ENCODE assay signal across 1 cellular context in the genomic region with DNA sequence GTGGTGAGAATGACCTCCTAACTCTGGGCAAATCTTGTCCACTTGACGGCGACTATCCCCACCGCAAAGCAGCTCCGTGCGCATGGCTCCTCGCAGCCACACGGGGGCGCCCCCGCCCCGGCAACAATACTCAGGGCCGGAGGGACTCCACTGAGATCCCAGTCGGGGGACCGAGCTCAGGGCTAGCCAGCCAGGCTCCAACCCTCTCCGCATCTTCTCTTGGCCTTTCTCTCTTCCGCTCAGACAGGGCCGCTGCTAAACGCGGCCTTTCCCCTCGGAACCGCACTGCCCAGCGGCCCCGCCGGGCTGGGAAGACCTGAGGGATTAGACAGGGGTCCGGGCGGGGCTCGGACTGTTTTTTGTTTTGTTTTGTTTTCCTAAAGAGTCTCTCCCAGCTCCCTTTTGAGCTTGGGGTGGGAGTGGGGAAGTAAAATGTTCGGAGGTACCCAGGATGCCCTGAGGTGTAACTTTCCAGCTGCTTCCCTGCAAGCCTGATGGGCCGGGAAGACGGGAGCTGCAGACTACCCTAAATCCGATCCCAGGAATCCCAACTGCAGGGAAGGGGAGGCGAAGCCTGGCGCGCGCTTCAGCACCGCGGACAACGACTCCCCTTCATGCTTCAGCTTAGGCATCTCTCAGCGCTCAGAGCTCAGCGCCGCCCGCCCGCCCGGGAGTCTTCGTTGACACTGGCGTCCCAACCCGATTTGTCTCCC.
A peak's percentile ranks its signal among the peaks of the same experiment; 100 is the strongest.
TF ChIP-seq lines count a peak whose summit lies in the region.

No MANE protein-coding gene starts in this region.

TF ChIP-seq in HepG2, 621 proteins besides CTCF, POLR2A, EP300 and RAD21 (continues in another document):
- TF ChIP-seq FOSL1 (CRISPR knock-in tag; IDR thresholded peaks at IDR 0.05; ENCODE audit: borderline replicate concordance) (no peak), ZNF17 (CRISPR knock-in tag; IDR thresholded peaks at IDR 0.05) (no peak), REL (CRISPR knock-in tag; conservative IDR thresholded peaks at IDR 0.05) (no peak), ERF (CRISPR knock-in tag; IDR thresholded peaks at IDR 0.05) (peak; percentile 22; the same call in 1 of the 2 replicates), ZNF724P (CRISPR knock-in tag; IDR thresholded peaks at IDR 0.05; ENCODE audit: borderline replicate concordance) (0 out of 2 replicates have a peak, but pooled peaks have one; percentile 27), ZNF335 (CRISPR knock-in tag; IDR thresholded peaks at IDR 0.05) (0 out of 2 replicates have a peak, but pooled peaks have one; percentile 42), MTA1 (CRISPR knock-in tag; IDR thresholded peaks at IDR 0.05; ENCODE audit: borderline replicate concordance) (peak; percentile 53; the same call in 1 of the 2 replicates), MAFG (CRISPR knock-in tag; IDR thresholded peaks at IDR 0.05) (no peak), ELF3 (CRISPR knock-in tag; IDR thresholded peaks at IDR 0.05) (0 out of 2 replicates have a peak, but pooled peaks have one; percentile 9), RXRA (CRISPR knock-in tag; IDR thresholded peaks at IDR 0.05) (peak; percentile 15; the same call in 1 of the 2 replicates), SAP130 (CRISPR knock-in tag; IDR thresholded peaks at IDR 0.05; ENCODE audit: low read depth) (peak; percentile 68), ZNF121 (CRISPR knock-in tag; IDR thresholded peaks at IDR 0.05) (no peak), NR2F6 (IDR thresholded peaks at IDR 0.05) (no peak), NR2F6 (CRISPR knock-in tag; IDR thresholded peaks at IDR 0.05) (0 out of 2 replicates have a peak, but pooled peaks have one; percentile 22), SIN3A (IDR thresholded peaks at IDR 0.05; ENCODE audit: borderline replicate concordance, low read depth, low read length) (peak; percentile 68; the same call in 1 of the 2 replicates), ARNT2 (CRISPR knock-in tag; IDR thresholded peaks at IDR 0.05; ENCODE audit: low read depth) (peak; percentile 62; the same call in 1 of the 2 replicates), NR1H2 (CRISPR knock-in tag; IDR thresholded peaks at IDR 0.05; ENCODE audit: borderline replicate concordance, low read depth) (no peak), AGO2 (optimal IDR thresholded peaks at IDR 0.05; ENCODE audit: low read depth, low read length) (peak; percentile 63), KDM2A (CRISPR knock-in tag; IDR thresholded peaks at IDR 0.05; ENCODE audit: borderline replicate concordance, low read depth) (peak; percentile 79), NAIF1 (CRISPR knock-in tag; IDR thresholded peaks at IDR 0.05; ENCODE audit: borderline replicate concordance) (no peak), ZNF274 (CRISPR knock-in tag; IDR thresholded peaks at IDR 0.05) (peak; percentile 37; the same call in 1 of the 2 replicates), SOX13 (IDR thresholded peaks at IDR 0.05) (no peak), SOX13 (CRISPR knock-in tag; conservative IDR thresholded peaks at IDR 0.05 in 1 of 2, IDR thresholded peaks at IDR 0.05 in 1 of 2) (0 out of 4 replicates have a peak, but pooled peaks of 1 of the 2 experiments have one; percentile 27), MXI1 (IDR thresholded peaks at IDR 0.05; ENCODE audit: borderline replicate concordance, low read depth, low read length) (peak; percentile 61; the same call in 1 of the 3 replicates), GFI1 (CRISPR knock-in tag; IDR thresholded peaks at IDR 0.05; ENCODE audit: borderline replicate concordance) (peak; percentile 42; the same call in 1 of the 2 replicates), ZNF557 (CRISPR knock-in tag; IDR thresholded peaks at IDR 0.05) (peak; percentile 46; the same call in 1 of the 2 replicates), ZSCAN9 (CRISPR knock-in tag; IDR thresholded peaks at IDR 0.05; ENCODE audit: borderline replicate concordance) (peak; percentile 65; the same call in 1 of the 2 replicates), ZBTB7A (CRISPR knock-in tag; IDR thresholded peaks at IDR 0.05) (no peak), REPIN1 (CRISPR knock-in tag; IDR thresholded peaks at IDR 0.05; ENCODE audit: borderline replicate concordance, low read depth) (0 out of 2 replicates have a peak, but pooled peaks have one; percentile 49), MIER2 (CRISPR knock-in tag; IDR thresholded peaks at IDR 0.05) (peak; percentile 96), ASH2L (IDR thresholded peaks at IDR 0.05; ENCODE audit: insufficient read length, low read depth, low read length) (peak; percentile 27), ZNF563 (CRISPR knock-in tag; IDR thresholded peaks at IDR 0.05) (no peak), PPARG (CRISPR knock-in tag; conservative IDR thresholded peaks at IDR 0.05) (no peak), ZNF367 (CRISPR knock-in tag; IDR thresholded peaks at IDR 0.05; ENCODE audit: borderline replicate concordance) (no peak)
- TF ChIP-seq, protein P1, sequence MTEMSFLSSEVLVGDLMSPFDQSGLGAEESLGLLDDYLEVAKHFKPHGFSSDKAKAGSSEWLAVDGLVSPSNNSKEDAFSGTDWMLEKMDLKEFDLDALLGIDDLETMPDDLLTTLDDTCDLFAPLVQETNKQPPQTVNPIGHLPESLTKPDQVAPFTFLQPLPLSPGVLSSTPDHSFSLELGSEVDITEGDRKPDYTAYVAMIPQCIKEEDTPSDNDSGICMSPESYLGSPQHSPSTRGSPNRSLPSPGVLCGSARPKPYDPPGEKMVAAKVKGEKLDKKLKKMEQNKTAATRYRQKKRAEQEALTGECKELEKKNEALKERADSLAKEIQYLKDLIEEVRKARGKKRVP (CRISPR knock-in tag; IDR thresholded peaks at IDR 0.05): no peak
- TF ChIP-seq, protein P2, sequence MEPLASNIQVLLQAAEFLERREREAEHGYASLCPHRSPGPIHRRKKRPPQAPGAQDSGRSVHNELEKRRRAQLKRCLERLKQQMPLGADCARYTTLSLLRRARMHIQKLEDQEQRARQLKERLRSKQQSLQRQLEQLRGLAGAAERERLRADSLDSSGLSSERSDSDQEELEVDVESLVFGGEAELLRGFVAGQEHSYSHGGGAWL (CRISPR knock-in tag; IDR thresholded peaks at IDR 0.05): peak; percentile 60; the same call in 1 of the 2 replicates
- TF ChIP-seq, protein P3, sequence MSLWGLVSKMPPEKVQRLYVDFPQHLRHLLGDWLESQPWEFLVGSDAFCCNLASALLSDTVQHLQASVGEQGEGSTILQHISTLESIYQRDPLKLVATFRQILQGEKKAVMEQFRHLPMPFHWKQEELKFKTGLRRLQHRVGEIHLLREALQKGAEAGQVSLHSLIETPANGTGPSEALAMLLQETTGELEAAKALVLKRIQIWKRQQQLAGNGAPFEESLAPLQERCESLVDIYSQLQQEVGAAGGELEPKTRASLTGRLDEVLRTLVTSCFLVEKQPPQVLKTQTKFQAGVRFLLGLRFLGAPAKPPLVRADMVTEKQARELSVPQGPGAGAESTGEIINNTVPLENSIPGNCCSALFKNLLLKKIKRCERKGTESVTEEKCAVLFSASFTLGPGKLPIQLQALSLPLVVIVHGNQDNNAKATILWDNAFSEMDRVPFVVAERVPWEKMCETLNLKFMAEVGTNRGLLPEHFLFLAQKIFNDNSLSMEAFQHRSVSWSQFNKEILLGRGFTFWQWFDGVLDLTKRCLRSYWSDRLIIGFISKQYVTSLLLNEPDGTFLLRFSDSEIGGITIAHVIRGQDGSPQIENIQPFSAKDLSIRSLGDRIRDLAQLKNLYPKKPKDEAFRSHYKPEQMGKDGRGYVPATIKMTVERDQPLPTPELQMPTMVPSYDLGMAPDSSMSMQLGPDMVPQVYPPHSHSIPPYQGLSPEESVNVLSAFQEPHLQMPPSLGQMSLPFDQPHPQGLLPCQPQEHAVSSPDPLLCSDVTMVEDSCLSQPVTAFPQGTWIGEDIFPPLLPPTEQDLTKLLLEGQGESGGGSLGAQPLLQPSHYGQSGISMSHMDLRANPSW (CRISPR knock-in tag; IDR thresholded peaks at IDR 0.05; ENCODE audit: borderline replicate concordance): no peak
- TF ChIP-seq, protein P4, sequence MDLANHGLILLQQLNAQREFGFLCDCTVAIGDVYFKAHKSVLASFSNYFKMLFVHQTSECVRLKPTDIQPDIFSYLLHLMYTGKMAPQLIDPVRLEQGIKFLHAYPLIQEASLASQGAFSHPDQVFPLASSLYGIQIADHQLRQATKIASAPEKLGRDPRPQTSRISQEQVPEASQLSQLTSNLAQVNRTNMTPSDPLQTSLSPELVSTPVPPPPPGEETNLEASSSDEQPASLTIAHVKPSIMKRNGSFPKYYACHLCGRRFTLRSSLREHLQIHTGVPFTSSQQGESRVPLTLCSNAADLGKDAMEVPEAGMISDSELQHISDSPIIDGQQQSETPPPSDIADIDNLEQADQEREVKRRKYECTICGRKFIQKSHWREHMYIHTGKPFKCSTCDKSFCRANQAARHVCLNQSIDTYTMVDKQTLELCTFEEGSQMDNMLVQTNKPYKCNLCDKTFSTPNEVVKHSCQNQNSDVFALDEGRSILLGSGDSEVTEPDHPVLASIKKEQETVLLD (CRISPR knock-in tag; IDR thresholded peaks at IDR 0.05; ENCODE audit: low read depth): 0 out of 2 replicates have a peak, but pooled peaks have one; percentile 8
- TF ChIP-seq, protein P5, sequence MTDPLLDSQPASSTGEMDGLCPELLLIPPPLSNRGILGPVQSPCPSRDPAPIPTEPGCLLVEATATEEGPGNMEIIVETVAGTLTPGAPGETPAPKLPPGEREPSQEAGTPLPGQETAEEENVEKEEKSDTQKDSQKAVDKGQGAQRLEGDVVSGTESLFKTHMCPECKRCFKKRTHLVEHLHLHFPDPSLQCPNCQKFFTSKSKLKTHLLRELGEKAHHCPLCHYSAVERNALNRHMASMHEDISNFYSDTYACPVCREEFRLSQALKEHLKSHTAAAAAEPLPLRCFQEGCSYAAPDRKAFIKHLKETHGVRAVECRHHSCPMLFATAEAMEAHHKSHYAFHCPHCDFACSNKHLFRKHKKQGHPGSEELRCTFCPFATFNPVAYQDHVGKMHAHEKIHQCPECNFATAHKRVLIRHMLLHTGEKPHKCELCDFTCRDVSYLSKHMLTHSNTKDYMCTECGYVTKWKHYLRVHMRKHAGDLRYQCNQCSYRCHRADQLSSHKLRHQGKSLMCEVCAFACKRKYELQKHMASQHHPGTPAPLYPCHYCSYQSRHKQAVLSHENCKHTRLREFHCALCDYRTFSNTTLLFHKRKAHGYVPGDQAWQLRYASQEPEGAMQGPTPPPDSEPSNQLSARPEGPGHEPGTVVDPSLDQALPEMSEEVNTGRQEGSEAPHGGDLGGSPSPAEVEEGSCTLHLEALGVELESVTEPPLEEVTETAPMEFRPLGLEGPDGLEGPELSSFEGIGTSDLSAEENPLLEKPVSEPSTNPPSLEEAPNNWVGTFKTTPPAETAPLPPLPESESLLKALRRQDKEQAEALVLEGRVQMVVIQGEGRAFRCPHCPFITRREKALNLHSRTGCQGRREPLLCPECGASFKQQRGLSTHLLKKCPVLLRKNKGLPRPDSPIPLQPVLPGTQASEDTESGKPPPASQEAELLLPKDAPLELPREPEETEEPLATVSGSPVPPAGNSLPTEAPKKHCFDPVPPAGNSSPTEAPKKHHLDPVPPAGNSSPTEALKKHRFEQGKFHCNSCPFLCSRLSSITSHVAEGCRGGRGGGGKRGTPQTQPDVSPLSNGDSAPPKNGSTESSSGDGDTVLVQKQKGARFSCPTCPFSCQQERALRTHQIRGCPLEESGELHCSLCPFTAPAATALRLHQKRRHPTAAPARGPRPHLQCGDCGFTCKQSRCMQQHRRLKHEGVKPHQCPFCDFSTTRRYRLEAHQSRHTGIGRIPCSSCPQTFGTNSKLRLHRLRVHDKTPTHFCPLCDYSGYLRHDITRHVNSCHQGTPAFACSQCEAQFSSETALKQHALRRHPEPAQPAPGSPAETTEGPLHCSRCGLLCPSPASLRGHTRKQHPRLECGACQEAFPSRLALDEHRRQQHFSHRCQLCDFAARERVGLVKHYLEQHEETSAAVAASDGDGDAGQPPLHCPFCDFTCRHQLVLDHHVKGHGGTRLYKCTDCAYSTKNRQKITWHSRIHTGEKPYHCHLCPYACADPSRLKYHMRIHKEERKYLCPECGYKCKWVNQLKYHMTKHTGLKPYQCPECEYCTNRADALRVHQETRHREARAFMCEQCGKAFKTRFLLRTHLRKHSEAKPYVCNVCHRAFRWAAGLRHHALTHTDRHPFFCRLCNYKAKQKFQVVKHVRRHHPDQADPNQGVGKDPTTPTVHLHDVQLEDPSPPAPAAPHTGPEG (CRISPR knock-in tag; IDR thresholded peaks at IDR 0.05): peak; percentile 94
- TF ChIP-seq, protein P6, sequence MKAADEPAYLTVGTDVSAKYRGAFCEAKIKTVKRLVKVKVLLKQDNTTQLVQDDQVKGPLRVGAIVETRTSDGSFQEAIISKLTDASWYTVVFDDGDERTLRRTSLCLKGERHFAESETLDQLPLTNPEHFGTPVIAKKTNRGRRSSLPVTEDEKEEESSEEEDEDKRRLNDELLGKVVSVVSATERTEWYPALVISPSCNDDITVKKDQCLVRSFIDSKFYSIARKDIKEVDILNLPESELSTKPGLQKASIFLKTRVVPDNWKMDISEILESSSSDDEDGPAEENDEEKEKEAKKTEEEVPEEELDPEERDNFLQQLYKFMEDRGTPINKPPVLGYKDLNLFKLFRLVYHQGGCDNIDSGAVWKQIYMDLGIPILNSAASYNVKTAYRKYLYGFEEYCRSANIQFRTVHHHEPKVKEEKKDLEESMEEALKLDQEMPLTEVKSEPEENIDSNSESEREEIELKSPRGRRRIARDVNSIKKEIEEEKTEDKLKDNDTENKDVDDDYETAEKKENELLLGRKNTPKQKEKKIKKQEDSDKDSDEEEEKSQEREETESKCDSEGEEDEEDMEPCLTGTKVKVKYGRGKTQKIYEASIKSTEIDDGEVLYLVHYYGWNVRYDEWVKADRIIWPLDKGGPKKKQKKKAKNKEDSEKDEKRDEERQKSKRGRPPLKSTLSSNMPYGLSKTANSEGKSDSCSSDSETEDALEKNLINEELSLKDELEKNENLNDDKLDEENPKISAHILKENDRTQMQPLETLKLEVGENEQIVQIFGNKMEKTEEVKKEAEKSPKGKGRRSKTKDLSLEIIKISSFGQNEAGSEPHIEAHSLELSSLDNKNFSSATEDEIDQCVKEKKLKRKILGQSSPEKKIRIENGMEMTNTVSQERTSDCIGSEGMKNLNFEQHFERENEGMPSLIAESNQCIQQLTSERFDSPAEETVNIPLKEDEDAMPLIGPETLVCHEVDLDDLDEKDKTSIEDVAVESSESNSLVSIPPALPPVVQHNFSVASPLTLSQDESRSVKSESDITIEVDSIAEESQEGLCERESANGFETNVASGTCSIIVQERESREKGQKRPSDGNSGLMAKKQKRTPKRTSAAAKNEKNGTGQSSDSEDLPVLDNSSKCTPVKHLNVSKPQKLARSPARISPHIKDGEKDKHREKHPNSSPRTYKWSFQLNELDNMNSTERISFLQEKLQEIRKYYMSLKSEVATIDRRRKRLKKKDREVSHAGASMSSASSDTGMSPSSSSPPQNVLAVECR (CRISPR knock-in tag; IDR thresholded peaks at IDR 0.05; ENCODE audit: borderline replicate concordance): peak; percentile 75
